8 cellular contexts compared by ENCODE assay signal in the genomic region with DNA sequence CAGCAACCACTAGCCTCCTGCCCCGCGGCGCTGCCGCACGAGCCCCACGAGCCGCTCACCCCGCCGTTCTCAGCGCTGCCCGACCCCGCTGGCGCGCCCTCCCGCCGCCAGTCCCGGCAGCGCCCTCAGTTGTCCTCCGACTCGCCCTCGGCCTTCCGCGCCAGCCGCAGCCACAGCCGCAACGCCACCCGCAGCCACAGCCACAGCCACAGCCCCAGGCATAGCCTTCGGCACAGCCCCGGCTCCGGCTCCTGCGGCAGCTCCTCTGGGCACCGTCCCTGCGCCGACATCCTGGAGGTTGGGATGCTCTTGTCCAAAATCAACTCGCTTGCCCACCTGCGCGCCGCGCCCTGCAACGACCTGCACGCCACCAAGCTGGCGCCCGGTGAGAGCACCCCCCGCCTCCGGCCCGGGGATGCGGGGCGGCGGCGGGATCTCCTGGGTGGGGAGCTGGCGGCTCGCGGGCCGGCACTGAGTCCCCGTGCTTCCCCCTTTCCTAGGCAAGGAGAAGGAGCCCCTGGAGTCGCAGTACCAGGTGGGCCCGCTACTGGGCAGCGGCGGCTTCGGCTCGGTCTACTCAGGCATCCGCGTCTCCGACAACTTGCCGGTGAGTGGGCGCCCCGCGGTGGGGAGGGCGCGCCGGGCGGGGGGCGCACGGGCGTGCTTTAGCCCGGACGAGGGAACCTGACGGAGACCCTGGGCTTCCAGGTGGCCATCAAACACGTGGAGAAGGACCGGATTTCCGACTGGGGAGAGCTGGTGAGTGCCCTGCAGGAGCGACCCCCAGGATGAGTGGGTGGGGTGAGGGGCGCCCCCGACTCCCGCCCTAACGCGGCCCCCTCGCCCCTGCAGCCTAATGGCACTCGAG. TPM values are rescaled to one million over a fixed set of nuclear protein-coding genes. Genes with fewer than 3 reads are reported as not detected.
DNase-seq lines count a peak whose midpoint lies in the region; ATAC-seq and TF ChIP-seq lines count a peak whose summit lies in the region.

No MANE protein-coding gene starts in this region.

- peak; percentile 1 for TF ChIP-seq POLR2A in GM18951 (IDR thresholded peaks at IDR 0.05; ENCODE audit: extremely low read depth, insufficient read depth, insufficient read length)

- H3K4me3 Mint-ChIP-seq in osteocyte (ENCODE audit: unreplicated experiment) = peak overlapping the region; percentile 75

- CTCF ChIA-PET in BJ (lab: Yijun Ruan, JAX) = interaction anchor here (0.8 to 8.0 kb wide), 22 partner anchors 9 to 411 kb away, joined by 3 to 243 read pairs (median 8); no protein-coding TSS in a partner anchor

- H3K9me3 Mint-ChIP-seq in osteocyte (ENCODE audit: unreplicated experiment) = no peaks in the 10 kb centered on the region

- peaks cover 24% of the 10 kb centered on the region for H3K36me3 ChIP-seq in BJ (ENCODE audit: control insufficient read depth, insufficient read depth, low read length)

- 0 out of 2 replicates have a peak, but pooled peaks have one; percentile 25 for TF ChIP-seq CTCF in BJ (IDR thresholded peaks at IDR 0.05; ENCODE audit: insufficient read depth, low read depth, low read length)
- peak; percentile 36 for TF ChIP-seq CTCF in osteocyte (IDR thresholded peaks at IDR 0.05)

- DNase-seq in BJ (ENCODE audit: low read depth) = no peak
- DNase-seq in NOMO-1 treated with DMSO at 0.1 percent for 48 hours (lab: John Stamatoyannopoulos, UW; ENCODE audit: unreplicated experiment) = peak; percentile 44
- peak; percentile 81 for DNase-seq in activated effector memory CD4-positive, alpha-beta T cell treated with anti-CD3 and anti-CD28 coated beads, Interleukin-2, amount 50 U/mL, for 16 hours
- DNase-seq in globus pallidus (ENCODE audit: low spot score) = peak; percentile 36
- DNase-seq in osteocyte (ENCODE audit: extremely low spot score, unreplicated experiment) = peak; percentile 86
- DNase-seq in inferior parietal cortex (ENCODE audit: extremely low spot score) = no peak

- no peaks in the 10 kb centered on the region for H3K27me3 ChIP-seq in BJ (ENCODE audit: control insufficient read depth, insufficient read depth, low read length)

- H3K36me3 Mint-ChIP-seq in osteocyte (ENCODE audit: unreplicated experiment) = peaks cover 24% of the 10 kb centered on the region

- peak overlapping the region; percentile 88 for H3K27ac Mint-ChIP-seq in osteocyte (ENCODE audit: unreplicated experiment)

- in situ Hi-C loops in GM18951 (cut with MboI; ENCODE audit: low sequenced_read_pairs, unreplicated experiment) = loop anchor here (5.0 kb wide), 1 partner anchor 118 kb away; no protein-coding TSS in a partner anchor

- POLR2A ChIA-PET in BJ (lab: Charles Lee) = interaction anchor here (0.6 to 0.9 kb wide), 3 partner anchors 41 to 146 kb away, joined by 3 to 37 read pairs (median 8); no protein-coding TSS in a partner anchor

- peak; percentile 30 for ATAC-seq in HG03135 (IDR thresholded peaks at IDR 0.05; ENCODE audit: unreplicated experiment)

- peak overlapping the region; percentile 86 for H3K4me3 ChIP-seq in BJ (ENCODE audit: low read depth, low read length)

- H3K4me1 Mint-ChIP-seq in osteocyte (ENCODE audit: unreplicated experiment) = peaks cover 32% of the 10 kb centered on the region

- no peaks in the 10 kb centered on the region for H3K27me3 Mint-ChIP-seq in osteocyte (ENCODE audit: unreplicated experiment)

RNA-seq across cellular contexts. Expression of a gene that starts 0.6 kb away (rescaled TPM):
- polyA plus RNA-seq in BJ (2011; rRNA removed) = 13.9 and 20.7 TPM in 2 replicates
- 19.3 and 23.8 TPM in 2 replicates for polyA minus RNA-seq in BJ (2011; rRNA and poly(A)+ RNA removed)
- total RNA-seq in osteocyte = 8.9 and 12.8 TPM in 2 replicates

Comparison
In these comparisons a context has a peak if more than half of its experiments do, and no peak if none do; other contexts are left out.
1. DNase-seq: peak in NOMO-1 treated with DMSO at 0.1 percent for 48 hours (single experiment), activated effector memory CD4-positive, alpha-beta T cell treated with anti-CD3 and anti-CD28 coated beads, Interleukin-2, amount 50 U/mL, for 16 hours (single experiment), globus pallidus (single experiment) and osteocyte (single experiment); none in BJ (single experiment) and inferior parietal cortex (single experiment).